ENCODE assay signal across 21 cellular contexts in genomic region chr3:100245932-100246331, GRCh38. TPM values are rescaled to one million over a fixed set of nuclear protein-coding genes. Genes with fewer than 3 reads are reported as not detected.
DNase-seq lines count a peak whose midpoint lies in the region; ATAC-seq and TF ChIP-seq lines count a peak whose summit lies in the region.
"Had no signal": no experiment of that assay in that cellular context is flagged by ENCODE, and none has a peak within 500 bp of the region (broad histone marks: within the 10 kb centered on the region; RNA-seq: fewer than 3 reads in every experiment).

No MANE protein-coding gene starts in this region.

- no peaks in the 10 kb centered on the region for H3K27me3 ChIP-seq in GM23338 (ENCODE audit: insufficient read depth)
- H3K27me3 ChIP-seq in adipocyte (replicated peaks; ENCODE audit: control insufficient read depth, insufficient read depth, low read length): no peaks in the 10 kb centered on the region
- H3K27me3 ChIP-seq in aorta (ENCODE audit: control insufficient read depth in 1 of 2, insufficient read depth in 2 of 2, low read length in 1 of 2): no peaks in the 10 kb centered on the region
- H3K27me3 ChIP-seq: right lobe of liver had no signal

- H3K4me3 ChIP-seq in GM23338 (no peak overlapping the region), adipocyte (ENCODE audit: low read length) (no peak overlapping the region), aorta (ENCODE audit: low read length in 2 of 2) (no peak overlapping the region)
- H3K4me3 ChIP-seq: PC-9, right lobe of liver, SK-N-MC had no signal

- H3K79me2 ChIP-seq in GM23338 (replicated peaks; ENCODE audit: insufficient read depth): no peaks in the 10 kb centered on the region

- H3K36me3 Mint-ChIP-seq in GM23338 (ENCODE audit: low read depth): peaks cover 2% of the 10 kb centered on the region; the same call in 1 of the 3 replicates
- H3K36me3 Mint-ChIP-seq: brain, CD14-positive monocyte had no signal

- H3K9me2 ChIP-seq in GM23338 (ENCODE audit: insufficient read depth): peaks cover 4% of the 10 kb centered on the region; the same call in 1 of the 2 replicates

- 40 to 42% methylated on average over 4 of the region's 4 CpGs for WGBS in aorta, 2 donors

- H3K4me2 ChIP-seq in GM23338: no peak overlapping the region
- H3K4me2 ChIP-seq: KMS-11, PC-9 had no signal

- peak; percentile 56 for DNase-seq in activated CD4-positive, alpha-beta T cell treated with anti-CD3 and anti-CD28 coated beads for 48 hours
- DNase-seq in activated CD4-positive, alpha-beta T cell treated with anti-CD3 and anti-CD28 coated beads, Interleukin-2, amount 50 U/mL, for 1 hour: no peak
- peak; percentile 28 for DNase-seq in GM23338 (ENCODE audit: low spot score)
- DNase-seq in adipocyte (ENCODE audit: low read depth): peak; percentile 59
- peak; percentile 79 for DNase-seq in iris pigment epithelial cell (ENCODE audit: low read depth)
- no peak for DNase-seq in aorta
- no peak for DNase-seq in effector CD4-positive, alpha-beta T cell
- no peak for DNase-seq in foreskin melanocyte
- DNase-seq: activated gamma-delta T cell, glutamatergic neuron, NCI-H2171 treated with DMSO at 0.1 percent for 48 hours, NCI-H774, PC-9, right lobe of liver, T-helper 9 cell had no signal

- no peak overlapping the region for H3K27ac Mint-ChIP-seq in GM23338
- H3K27ac Mint-ChIP-seq: dendritic cell treated with granulocyte-macrophage colony-stimulating factor and Interleukin-4, amounts not matched to agents 40 ng/mL and 50 ng/mL, for 4 days had no signal

- H2AFZ ChIP-seq in GM23338: no peak overlapping the region
- H2AFZ ChIP-seq: PC-9 had no signal

- H3K9ac ChIP-seq in adipocyte (ENCODE audit: low read length): peak overlapping the region; percentile 10
- H3K9ac ChIP-seq: KMS-11 had no signal

- H3F3A ChIP-seq in GM23338 (replicated peaks; ENCODE audit: low read depth): no peaks in the 10 kb centered on the region

- TF ChIP-seq CTCF in GM23338 (conservative IDR thresholded peaks at IDR 0.05; ENCODE audit: low read depth in 2 of 2): no peak

- ATAC-seq in GM23338: no peak; the same call in 2 of the 3 replicates
- ATAC-seq in aorta (ENCODE audit: low FRiP score): no peak
- ATAC-seq: right lobe of liver had no signal

- no peak overlapping the region for H3K4me3 Mint-ChIP-seq in GM23338
- H3K4me3 Mint-ChIP-seq: brain; CD14-positive monocyte; dendritic cell treated with granulocyte-macrophage colony-stimulating factor and Interleukin-4, amounts not matched to agents 40 ng/mL and 50 ng/mL, for 4 days had no signal

- H4K20me1 ChIP-seq in GM23338 (replicated peaks; ENCODE audit: insufficient read depth): no peaks in the 10 kb centered on the region

- no peak overlapping the region for H3K27ac ChIP-seq in GM23338 (ENCODE audit: low read depth)
- no peak overlapping the region for H3K27ac ChIP-seq in aorta (ENCODE audit: low read depth in 1 of 2, low read length in 2 of 2)
- H3K27ac ChIP-seq: epithelial cell of prostate, KMS-11, PC-9, right lobe of liver, SK-N-MC had no signal

- H3K27me3 Mint-ChIP-seq in GM23338 (ENCODE audit: insufficient read depth, low read depth, poor library complexity): no peaks in the 10 kb centered on the region
- H3K27me3 Mint-ChIP-seq: dendritic cell treated with granulocyte-macrophage colony-stimulating factor and Interleukin-4, amounts not matched to agents 40 ng/mL and 50 ng/mL, for 4 days had no signal

- peaks cover 8% of the 10 kb centered on the region; the same call in 2 of the 3 replicates for H3K4me1 Mint-ChIP-seq in GM23338
- H3K4me1 Mint-ChIP-seq: brain, CD14-positive monocyte had no signal

- H3K9me3 ChIP-seq in adipocyte (ENCODE audit: control insufficient read depth, low read length) (no peaks in the 10 kb centered on the region), aorta (ENCODE audit: control insufficient read depth, low read length) (no peaks in the 10 kb centered on the region)
- H3K9me3 ChIP-seq: right lobe of liver had no signal

- no peaks in the 10 kb centered on the region for H3K36me3 ChIP-seq in GM23338 (ENCODE audit: insufficient read depth)
- no peaks in the 10 kb centered on the region for H3K36me3 ChIP-seq in adipocyte (ENCODE audit: control insufficient read depth, insufficient read depth, low read length, severe bottlenecking)
- H3K36me3 ChIP-seq in aorta (ENCODE audit: control insufficient read depth in 1 of 2, insufficient read depth in 2 of 2, low read length in 1 of 2): no peaks in the 10 kb centered on the region
- H3K36me3 ChIP-seq: right lobe of liver had no signal

- peaks cover 11% of the 10 kb centered on the region; the same call in 1 of the 2 replicates for H3K4me1 ChIP-seq in GM23338 (ENCODE audit: insufficient read depth)
- H3K4me1 ChIP-seq in adipocyte (ENCODE audit: control insufficient read depth, insufficient read depth, low read length): peaks cover 15% of the 10 kb centered on the region
- no peaks in the 10 kb centered on the region for H3K4me1 ChIP-seq in aorta (ENCODE audit: control insufficient read depth in 1 of 2, insufficient read depth in 2 of 2, low read length in 2 of 2)
- H3K4me1 ChIP-seq: right lobe of liver had no signal

- H3K9me3 Mint-ChIP-seq in GM23338: no peaks in the 10 kb centered on the region; the same call in 2 of the 3 replicates
- H3K9me3 Mint-ChIP-seq: brain; dendritic cell treated with granulocyte-macrophage colony-stimulating factor and Interleukin-4, amounts not matched to agents 40 ng/mL and 50 ng/mL, for 4 days had no signal

- intact Hi-C loops in aorta (cut with DNase I): no loop called here

TF ChIP-seq in GM23338, 12 proteins besides CTCF, POLR2A, EP300 and RAD21 (continues in another document):
- TF ChIP-seq, protein P1, sequence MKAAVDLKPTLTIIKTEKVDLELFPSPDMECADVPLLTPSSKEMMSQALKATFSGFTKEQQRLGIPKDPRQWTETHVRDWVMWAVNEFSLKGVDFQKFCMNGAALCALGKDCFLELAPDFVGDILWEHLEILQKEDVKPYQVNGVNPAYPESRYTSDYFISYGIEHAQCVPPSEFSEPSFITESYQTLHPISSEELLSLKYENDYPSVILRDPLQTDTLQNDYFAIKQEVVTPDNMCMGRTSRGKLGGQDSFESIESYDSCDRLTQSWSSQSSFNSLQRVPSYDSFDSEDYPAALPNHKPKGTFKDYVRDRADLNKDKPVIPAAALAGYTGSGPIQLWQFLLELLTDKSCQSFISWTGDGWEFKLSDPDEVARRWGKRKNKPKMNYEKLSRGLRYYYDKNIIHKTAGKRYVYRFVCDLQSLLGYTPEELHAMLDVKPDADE (IDR thresholded peaks at IDR 0.05): no peak
- TF ChIP-seq ZNF462 (CRISPR knock-in tag; IDR thresholded peaks at IDR 0.05): no peak

RNA-seq across cellular contexts. Expression of gene TBC1D23, which starts 14.9 kb away (rescaled TPM):
- 34.4 and 46.0 TPM in 2 replicates for total RNA-seq in GM23338 (2014; rRNA removed; shearing (Covaris generic))
- 17.9 and 22.4 TPM in 2 replicates for polyA plus RNA-seq in GM23338 (2016; fragmentation: Nextera tagmentation; extraction: Ambion mirVana)
- 10 to 100 TPM; 44.1 to 59.3 TPM for total RNA-seq in aorta
- polyA plus RNA-seq in aorta: 10 to 100 TPM; 19.5 to 22.5 TPM

Comparison
In these comparisons a context has a peak if more than half of its experiments do, and no peak if none do; other contexts are left out.
1. DNase-seq: peak in activated CD4-positive, alpha-beta T cell treated with anti-CD3 and anti-CD28 coated beads for 48 hours (single experiment), GM23338 (single experiment), adipocyte (single experiment) and iris pigment epithelial cell (single experiment); none in activated CD4-positive, alpha-beta T cell treated with anti-CD3 and anti-CD28 coated beads, Interleukin-2, amount 50 U/mL, for 1 hour (single experiment), aorta (0 of 2), effector CD4-positive, alpha-beta T cell (single experiment) and foreskin melanocyte (single experiment).